Comparison of ENCODE assay signal across 1 cellular context in the genomic region with DNA sequence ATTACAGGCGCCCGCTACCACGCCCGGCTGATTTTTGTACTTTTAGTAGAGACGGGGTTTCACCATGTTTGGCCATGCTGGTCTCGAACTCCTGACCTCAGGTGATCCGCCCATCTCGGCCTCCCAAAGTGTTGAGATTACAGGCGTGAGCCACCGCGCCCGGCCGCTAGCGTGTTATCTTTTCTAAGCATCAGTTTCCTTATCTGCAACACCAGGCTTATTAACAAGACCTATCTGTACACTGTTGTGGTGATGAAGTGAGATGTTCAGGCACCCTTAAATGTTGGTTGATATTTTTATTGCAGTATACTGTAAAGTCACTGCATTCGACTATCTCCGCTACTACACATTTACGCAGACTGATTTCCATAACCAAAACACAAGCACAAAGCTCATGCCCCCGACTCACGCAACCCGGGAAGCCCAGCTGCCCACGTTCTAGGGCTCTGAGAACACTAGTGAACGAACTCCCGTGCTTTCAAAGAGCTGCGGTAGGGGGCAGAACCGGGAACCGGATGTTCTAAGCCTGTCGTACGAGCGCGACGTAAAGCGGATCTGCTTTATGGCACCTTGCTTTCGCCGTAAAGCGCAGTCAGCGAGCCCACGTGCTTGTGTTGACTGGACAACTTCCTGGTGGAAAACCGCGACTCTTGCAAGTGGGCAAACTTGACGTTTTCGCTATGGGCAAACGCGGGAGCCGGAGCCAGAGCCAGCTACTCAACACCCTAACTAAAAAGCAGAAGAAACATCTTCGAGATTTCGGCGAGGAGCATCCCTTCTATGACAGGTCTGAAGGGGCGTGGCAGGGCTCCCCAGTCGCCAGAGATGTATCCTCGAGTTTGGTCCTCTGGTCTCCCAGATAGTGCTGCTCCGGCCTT.
TF ChIP-seq lines count a peak whose summit lies in the region.

Gene UTP25 (plus strand): TSS at position 589 of the 878 bp plus-strand sequence. CDS start 92 bp downstream, at position 681.

TF ChIP-seq in K562, 482 proteins besides CTCF, POLR2A, EP300 and RAD21 (continued from another document and continues in another):
- TF ChIP-seq, protein P1, sequence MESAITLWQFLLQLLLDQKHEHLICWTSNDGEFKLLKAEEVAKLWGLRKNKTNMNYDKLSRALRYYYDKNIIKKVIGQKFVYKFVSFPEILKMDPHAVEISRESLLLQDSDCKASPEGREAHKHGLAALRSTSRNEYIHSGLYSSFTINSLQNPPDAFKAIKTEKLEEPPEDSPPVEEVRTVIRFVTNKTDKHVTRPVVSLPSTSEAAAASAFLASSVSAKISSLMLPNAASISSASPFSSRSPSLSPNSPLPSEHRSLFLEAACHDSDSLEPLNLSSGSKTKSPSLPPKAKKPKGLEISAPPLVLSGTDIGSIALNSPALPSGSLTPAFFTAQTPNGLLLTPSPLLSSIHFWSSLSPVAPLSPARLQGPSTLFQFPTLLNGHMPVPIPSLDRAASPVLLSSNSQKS (CRISPR knock-in tag; IDR thresholded peaks at IDR 0.05), result no peak
- peak; percentile 66 for TF ChIP-seq FOXJ2 (tag; IDR thresholded peaks at IDR 0.05)
- TF ChIP-seq ZNF395 (CRISPR knock-in tag; IDR thresholded peaks at IDR 0.05), result no peak
- peak; percentile 87 for TF ChIP-seq CBFA2T3 (IDR thresholded peaks at IDR 0.05)
- TF ChIP-seq KAT7 (CRISPR knock-in tag; IDR thresholded peaks at IDR 0.05; ENCODE audit: borderline replicate concordance), result peak; percentile 93; the same call in 1 of the 2 replicates
- TF ChIP-seq HDAC3 (IDR thresholded peaks at IDR 0.05; ENCODE audit: borderline replicate concordance, partially characterized antibody), result peak; percentile 61
- no peak for TF ChIP-seq MYBL2 (IDR thresholded peaks at IDR 0.05; ENCODE audit: low read depth)
- TF ChIP-seq MYBL2 (CRISPR knock-in tag; IDR thresholded peaks at IDR 0.05; ENCODE audit: borderline replicate concordance), result no peak
- TF ChIP-seq POLR2H (tag; IDR thresholded peaks at IDR 0.05; ENCODE audit: low read depth), result peak; percentile 67
- peak; percentile 77 for TF ChIP-seq TEAD4 (IDR thresholded peaks at IDR 0.05; ENCODE audit: low read length)
- no peak for TF ChIP-seq TEAD4 (CRISPR knock-in tag; IDR thresholded peaks at IDR 0.05; ENCODE audit: borderline replicate concordance)
- no peak for TF ChIP-seq ZBTB8A (IDR thresholded peaks at IDR 0.05; ENCODE audit: partially characterized antibody)
- TF ChIP-seq C11orf30 (IDR thresholded peaks at IDR 0.05; ENCODE audit: low read depth), result peak; percentile 79
- peak; percentile 81 for TF ChIP-seq DACH1 (IDR thresholded peaks at IDR 0.05; ENCODE audit: partially characterized antibody)
- peak; percentile 100 for TF ChIP-seq NKRF (IDR thresholded peaks at IDR 0.05; ENCODE audit: borderline replicate concordance)
- TF ChIP-seq ZBTB5 (IDR thresholded peaks at IDR 0.05), result no peak
- TF ChIP-seq CEBPB (tag; IDR thresholded peaks at IDR 0.05), result no peak
- TF ChIP-seq ZNF347 (CRISPR knock-in tag; IDR thresholded peaks at IDR 0.05; ENCODE audit: low read depth), result no peak
- no peak; the same call in 1 of the 2 replicates for TF ChIP-seq ZNF583 (CRISPR knock-in tag; IDR thresholded peaks at IDR 0.05)
- TF ChIP-seq ZBTB7A (IDR thresholded peaks at IDR 0.05; ENCODE audit: borderline replicate concordance, control insufficient read depth, low read depth, low read length), result no peak
- peak; percentile 45 for TF ChIP-seq CHD4 (IDR thresholded peaks at IDR 0.05; ENCODE audit: insufficient read depth, insufficient replicate concordance, low read depth, low read length, poor library complexity, severe bottlenecking)
- TF ChIP-seq SRSF9 (IDR thresholded peaks at IDR 0.05; ENCODE audit: borderline replicate concordance, low read depth, low read length), result no peak
- TF ChIP-seq ATF1 (CRISPR knock-in tag; IDR thresholded peaks at IDR 0.05), result no peak
- TF ChIP-seq ATF1 (tag; IDR thresholded peaks at IDR 0.05), result peak; percentile 85
- TF ChIP-seq ZNF184 (CRISPR knock-in tag; IDR thresholded peaks at IDR 0.05), result no peak
- TF ChIP-seq ZNF436 (CRISPR knock-in tag; IDR thresholded peaks at IDR 0.05), result no peak
- TF ChIP-seq ZNF280B (CRISPR knock-in tag; IDR thresholded peaks at IDR 0.05), result no peak
- TF ChIP-seq HIVEP1 (CRISPR knock-in tag; IDR thresholded peaks at IDR 0.05), result no peak
- TF ChIP-seq NFIX (CRISPR knock-in tag; IDR thresholded peaks at IDR 0.05; ENCODE audit: low read depth), result no peak
- peak; percentile 56 for TF ChIP-seq RBBP5 (IDR thresholded peaks at IDR 0.05; ENCODE audit: borderline replicate concordance, insufficient read depth, low read length, poor library complexity, severe bottlenecking)
- TF ChIP-seq MTF1 (CRISPR knock-in tag; IDR thresholded peaks at IDR 0.05; ENCODE audit: borderline replicate concordance), result no peak
- TF ChIP-seq, protein P2, sequence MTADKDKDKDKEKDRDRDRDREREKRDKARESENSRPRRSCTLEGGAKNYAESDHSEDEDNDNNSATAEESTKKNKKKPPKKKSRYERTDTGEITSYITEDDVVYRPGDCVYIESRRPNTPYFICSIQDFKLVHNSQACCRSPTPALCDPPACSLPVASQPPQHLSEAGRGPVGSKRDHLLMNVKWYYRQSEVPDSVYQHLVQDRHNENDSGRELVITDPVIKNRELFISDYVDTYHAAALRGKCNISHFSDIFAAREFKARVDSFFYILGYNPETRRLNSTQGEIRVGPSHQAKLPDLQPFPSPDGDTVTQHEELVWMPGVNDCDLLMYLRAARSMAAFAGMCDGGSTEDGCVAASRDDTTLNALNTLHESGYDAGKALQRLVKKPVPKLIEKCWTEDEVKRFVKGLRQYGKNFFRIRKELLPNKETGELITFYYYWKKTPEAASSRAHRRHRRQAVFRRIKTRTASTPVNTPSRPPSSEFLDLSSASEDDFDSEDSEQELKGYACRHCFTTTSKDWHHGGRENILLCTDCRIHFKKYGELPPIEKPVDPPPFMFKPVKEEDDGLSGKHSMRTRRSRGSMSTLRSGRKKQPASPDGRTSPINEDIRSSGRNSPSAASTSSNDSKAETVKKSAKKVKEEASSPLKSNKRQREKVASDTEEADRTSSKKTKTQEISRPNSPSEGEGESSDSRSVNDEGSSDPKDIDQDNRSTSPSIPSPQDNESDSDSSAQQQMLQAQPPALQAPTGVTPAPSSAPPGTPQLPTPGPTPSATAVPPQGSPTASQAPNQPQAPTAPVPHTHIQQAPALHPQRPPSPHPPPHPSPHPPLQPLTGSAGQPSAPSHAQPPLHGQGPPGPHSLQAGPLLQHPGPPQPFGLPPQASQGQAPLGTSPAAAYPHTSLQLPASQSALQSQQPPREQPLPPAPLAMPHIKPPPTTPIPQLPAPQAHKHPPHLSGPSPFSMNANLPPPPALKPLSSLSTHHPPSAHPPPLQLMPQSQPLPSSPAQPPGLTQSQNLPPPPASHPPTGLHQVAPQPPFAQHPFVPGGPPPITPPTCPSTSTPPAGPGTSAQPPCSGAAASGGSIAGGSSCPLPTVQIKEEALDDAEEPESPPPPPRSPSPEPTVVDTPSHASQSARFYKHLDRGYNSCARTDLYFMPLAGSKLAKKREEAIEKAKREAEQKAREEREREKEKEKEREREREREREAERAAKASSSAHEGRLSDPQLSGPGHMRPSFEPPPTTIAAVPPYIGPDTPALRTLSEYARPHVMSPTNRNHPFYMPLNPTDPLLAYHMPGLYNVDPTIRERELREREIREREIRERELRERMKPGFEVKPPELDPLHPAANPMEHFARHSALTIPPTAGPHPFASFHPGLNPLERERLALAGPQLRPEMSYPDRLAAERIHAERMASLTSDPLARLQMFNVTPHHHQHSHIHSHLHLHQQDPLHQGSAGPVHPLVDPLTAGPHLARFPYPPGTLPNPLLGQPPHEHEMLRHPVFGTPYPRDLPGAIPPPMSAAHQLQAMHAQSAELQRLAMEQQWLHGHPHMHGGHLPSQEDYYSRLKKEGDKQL (CRISPR knock-in tag; IDR thresholded peaks at IDR 0.05; ENCODE audit: borderline replicate concordance), result no peak
- TF ChIP-seq POLR2AphosphoS5 (IDR thresholded peaks at IDR 0.05; ENCODE audit: control insufficient read depth, insufficient read depth, low read depth, low read length), result peak; percentile 77
- TF ChIP-seq POU5F1 (IDR thresholded peaks at IDR 0.05; ENCODE audit: borderline replicate concordance, low read depth, low read length, partially characterized antibody), result no peak
- TF ChIP-seq POLR2B (IDR thresholded peaks at IDR 0.05; ENCODE audit: low read depth, partially characterized antibody), result peak; percentile 53
- TF ChIP-seq DIDO1 (tag; IDR thresholded peaks at IDR 0.05; ENCODE audit: low read depth), result peak; percentile 73; the same call in 1 of the 2 replicates
- TF ChIP-seq TFE3 (CRISPR knock-in tag; IDR thresholded peaks at IDR 0.05), result no peak
- peak; percentile 59 for TF ChIP-seq RB1 (IDR thresholded peaks at IDR 0.05; ENCODE audit: low read depth)
- TF ChIP-seq KLF10 (CRISPR knock-in tag; IDR thresholded peaks at IDR 0.05), result no peak
- TF ChIP-seq MED1 (CRISPR knock-in tag; IDR thresholded peaks at IDR 0.05; ENCODE audit: borderline replicate concordance), result no peak
- TF ChIP-seq ELF2 (CRISPR knock-in tag; IDR thresholded peaks at IDR 0.05), result peak; percentile 95
- TF ChIP-seq ATF2 (CRISPR knock-in tag; IDR thresholded peaks at IDR 0.05), result no peak
- TF ChIP-seq ZNF764 (CRISPR knock-in tag; IDR thresholded peaks at IDR 0.05; ENCODE audit: low read depth), result no peak
- TF ChIP-seq RFX5 (IDR thresholded peaks at IDR 0.05; ENCODE audit: low read depth, low read length), result no peak
